9 cellular contexts compared by ENCODE assay signal in the genomic region with DNA sequence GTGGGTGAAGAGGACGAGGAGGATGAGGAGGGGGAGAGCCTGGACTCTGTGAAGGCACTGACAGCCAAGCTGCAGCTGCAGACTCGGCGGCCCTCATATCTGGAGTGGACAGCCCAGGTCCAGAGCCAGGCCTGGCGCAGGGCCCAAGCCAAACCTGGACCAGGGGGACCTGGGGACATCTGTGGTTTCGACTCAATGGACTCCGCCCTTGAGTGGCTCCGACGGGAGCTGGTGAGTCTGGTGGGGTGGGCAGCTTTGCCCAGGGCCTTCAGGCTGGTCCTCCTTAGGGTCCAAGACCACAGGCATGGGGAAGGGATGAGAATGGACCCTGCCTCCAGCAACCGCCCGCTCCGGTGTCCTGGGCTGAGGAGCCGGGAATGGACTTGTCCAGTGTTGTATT. TPM values are rescaled to one million over a fixed set of nuclear protein-coding genes. Genes with fewer than 3 reads are reported as not detected.
DNase-seq lines count a peak whose midpoint lies in the region; ATAC-seq and TF ChIP-seq lines count a peak whose summit lies in the region.
"Had no signal": no experiment of that assay in that cellular context is flagged by ENCODE, and none has a peak within 500 bp of the region (broad histone marks: within the 10 kb centered on the region; RNA-seq: fewer than 3 reads in every experiment).

No MANE protein-coding gene starts in this region.

- no peak for ATAC-seq in stimulated activated memory B cell treated with anti-CD40 and anti-IgM and Interleukin-4, amounts not matched to agents 10 μg/mL and 1 μg/mL and 100 μg/mL, for 72 hours
- ATAC-seq in GM19351 (IDR thresholded peaks at IDR 0.05; ENCODE audit: unreplicated experiment) (no peak), HG02610 (IDR thresholded peaks at IDR 0.05; ENCODE audit: unreplicated experiment) (no peak)

- peak overlapping the region; percentile 83; the same call in 1 of the 2 replicates for H3K27ac Mint-ChIP-seq in HFFc6
- H3K27ac Mint-ChIP-seq in activated T-helper 1 cell treated with anti-CD3 and anti-CD28 coated beads, Interleukin-12 subunit alpha, Interleukin-12 subunit beta, Interleukin-2, Interleukin-4 antibody, amounts not matched to agents 30 ng/mL and 10 ng/mL and 1 ng/mL, durations not matched to agents 14 hours and 24 hours and 36 hours = peak overlapping the region; percentile 95
- H3K27ac Mint-ChIP-seq in immature natural killer cell = peak overlapping the region; percentile 34 to 98 (median 94)
- peak overlapping the region; percentile 94 for H3K27ac Mint-ChIP-seq in stimulated activated memory B cell treated with anti-CD40 and anti-IgM and Interleukin-4, amounts not matched to agents 10 μg/mL and 1 μg/mL and 100 μg/mL, for 72 hours

- intact Hi-C loops in activated T-helper 1 cell treated with anti-CD3 and anti-CD28 coated beads, Interleukin-12 subunit alpha, Interleukin-12 subunit beta, Interleukin-2, Interleukin-4 antibody, amounts not matched to agents 30 ng/mL and 10 ng/mL and 1 ng/mL, durations not matched to agents 14 hours and 24 hours and 36 hours (cut with micrococcal nuclease) = no loop called here

- no peaks in the 10 kb centered on the region for H3K36me3 Mint-ChIP-seq in HFFc6 (ENCODE audit: low read depth)
- H3K36me3 Mint-ChIP-seq in activated T-helper 1 cell treated with anti-CD3 and anti-CD28 coated beads, Interleukin-12 subunit alpha, Interleukin-12 subunit beta, Interleukin-2, Interleukin-4 antibody, amounts not matched to agents 30 ng/mL and 10 ng/mL and 1 ng/mL, durations not matched to agents 14 hours and 24 hours and 36 hours (ENCODE audit: low read depth) = peaks cover 8% of the 10 kb centered on the region
- H3K36me3 Mint-ChIP-seq in immature natural killer cell = peaks cover 1 to 5% (median 4%) of the 10 kb centered on the region in 3 donors
- H3K36me3 Mint-ChIP-seq in stimulated activated memory B cell treated with anti-CD40 and anti-IgM and Interleukin-4, amounts not matched to agents 10 μg/mL and 1 μg/mL and 100 μg/mL, for 72 hours = no peaks in the 10 kb centered on the region

- H3K9me3 Mint-ChIP-seq in HFFc6 = no peaks in the 10 kb centered on the region
- no peaks in the 10 kb centered on the region for H3K9me3 Mint-ChIP-seq in activated T-helper 1 cell treated with anti-CD3 and anti-CD28 coated beads, Interleukin-12 subunit alpha, Interleukin-12 subunit beta, Interleukin-2, Interleukin-4 antibody, amounts not matched to agents 30 ng/mL and 10 ng/mL and 1 ng/mL, durations not matched to agents 14 hours and 24 hours and 36 hours
- H3K9me3 Mint-ChIP-seq in immature natural killer cell = peaks cover 0 to 1% (median 0%) of the 10 kb centered on the region in 6 donors
- no peaks in the 10 kb centered on the region for H3K9me3 Mint-ChIP-seq in stimulated activated memory B cell treated with anti-CD40 and anti-IgM and Interleukin-4, amounts not matched to agents 10 μg/mL and 1 μg/mL and 100 μg/mL, for 72 hours

- peaks cover 40% of the 10 kb centered on the region for H3K4me1 Mint-ChIP-seq in HFFc6 (ENCODE audit: low read depth)
- H3K4me1 Mint-ChIP-seq in activated T-helper 1 cell treated with anti-CD3 and anti-CD28 coated beads, Interleukin-12 subunit alpha, Interleukin-12 subunit beta, Interleukin-2, Interleukin-4 antibody, amounts not matched to agents 30 ng/mL and 10 ng/mL and 1 ng/mL, durations not matched to agents 14 hours and 24 hours and 36 hours (ENCODE audit: low read depth) = peaks cover 46% of the 10 kb centered on the region
- H3K4me1 Mint-ChIP-seq in immature natural killer cell = peaks cover 48 to 55% of the 10 kb centered on the region in 2 donors
- H3K4me1 Mint-ChIP-seq in stimulated activated memory B cell treated with anti-CD40 and anti-IgM and Interleukin-4, amounts not matched to agents 10 μg/mL and 1 μg/mL and 100 μg/mL, for 72 hours = peaks cover 69% of the 10 kb centered on the region

- H3K27me3 Mint-ChIP-seq in HFFc6 (ENCODE audit: insufficient read depth) (peaks cover 1% of the 10 kb centered on the region; the same call in 1 of the 2 replicates), immature natural killer cell (ENCODE audit: low read depth in 3 of 3) (peaks cover 17 to 26% (median 24%) of the 10 kb centered on the region in 3 donors)
- H3K27me3 Mint-ChIP-seq in activated T-helper 1 cell treated with anti-CD3 and anti-CD28 coated beads, Interleukin-12 subunit alpha, Interleukin-12 subunit beta, Interleukin-2, Interleukin-4 antibody, amounts not matched to agents 30 ng/mL and 10 ng/mL and 1 ng/mL, durations not matched to agents 14 hours and 24 hours and 36 hours (ENCODE audit: insufficient read depth) = no peaks in the 10 kb centered on the region
- H3K27me3 Mint-ChIP-seq in stimulated activated memory B cell treated with anti-CD40 and anti-IgM and Interleukin-4, amounts not matched to agents 10 μg/mL and 1 μg/mL and 100 μg/mL, for 72 hours = no peaks in the 10 kb centered on the region

- no peak for TF ChIP-seq POLR2A in erythroblast (IDR thresholded peaks at IDR 0.05; ENCODE audit: low read length)

- no peak for TF ChIP-seq CTCF in HFFc6 (IDR thresholded peaks at IDR 0.05)

- DNase-seq in HFFc6 (no peak), immature natural killer cell (no peak), NCI-H510A treated with DMSO at 0.1 percent for 48 hours (lab: John Stamatoyannopoulos, UW) (no peak), erythroblast (lab: John Stamatoyannopoulos, UW) (no peak)
- DNase-seq in activated T-helper 1 cell treated with anti-CD3 and anti-CD28 coated beads, Interleukin-12 subunit alpha, Interleukin-12 subunit beta, Interleukin-2, Interleukin-4 antibody, amounts not matched to agents 30 ng/mL and 10 ng/mL and 1 ng/mL, durations not matched to agents 14 hours and 24 hours and 36 hours (ENCODE audit: low spot score) = no peak

- no peak overlapping the region for H3K4me3 Mint-ChIP-seq in HFFc6
- H3K4me3 Mint-ChIP-seq in activated T-helper 1 cell treated with anti-CD3 and anti-CD28 coated beads, Interleukin-12 subunit alpha, Interleukin-12 subunit beta, Interleukin-2, Interleukin-4 antibody, amounts not matched to agents 30 ng/mL and 10 ng/mL and 1 ng/mL, durations not matched to agents 14 hours and 24 hours and 36 hours = no peak overlapping the region
- H3K4me3 Mint-ChIP-seq in immature natural killer cell = peak overlapping the region in 2 of 5 donors; percentile 72 to 85
- H3K4me3 Mint-ChIP-seq in stimulated activated memory B cell treated with anti-CD40 and anti-IgM and Interleukin-4, amounts not matched to agents 10 μg/mL and 1 μg/mL and 100 μg/mL, for 72 hours = no peak overlapping the region

RNA-seq across cellular contexts. Expression of a gene that starts 0.4 kb away (rescaled TPM):
- total RNA-seq in HFFc6 (2021; fragmentation: NEBNext Ultra II Directional; extraction: Animal tissue kit (Norgen Biotek cat#: 25700)) = 1 to 10 TPM; 1.1 to 2.1 (median 1.5) TPM
- 0.57 and 0.61 TPM in 2 replicates for total RNA-seq in activated T-helper 1 cell treated with anti-CD3 and anti-CD28 coated beads, Interleukin-12 subunit alpha, Interleukin-12 subunit beta, Interleukin-2, Interleukin-4 antibody, amounts not matched to agents 30 ng/mL and 10 ng/mL and 1 ng/mL, durations not matched to agents 14 hours and 24 hours and 36 hours
- polyA plus RNA-seq in immature natural killer cell = under 1 TPM in 2 of 3 donors, not detected in 1; 0.28 to 0.53 TPM
- total RNA-seq: G401 had no signal

RNA-seq across cellular contexts. Expression of a gene that starts 3.6 kb away (rescaled TPM):
- total RNA-seq in HFFc6 (2021; fragmentation: NEBNext Ultra II Directional; extraction: Animal tissue kit (Norgen Biotek cat#: 25700)) = not detected
- 269 and 281 TPM in 2 replicates for total RNA-seq in activated T-helper 1 cell treated with anti-CD3 and anti-CD28 coated beads, Interleukin-12 subunit alpha, Interleukin-12 subunit beta, Interleukin-2, Interleukin-4 antibody, amounts not matched to agents 30 ng/mL and 10 ng/mL and 1 ng/mL, durations not matched to agents 14 hours and 24 hours and 36 hours
- 1,000 to 10,000 TPM in 1 of 3 donors, 100 to 1,000 TPM in 2; 561 to 1,013 (median 704) TPM for polyA plus RNA-seq in immature natural killer cell
- total RNA-seq: G401 had no signal

RNA-seq across cellular contexts. Expression of a gene that starts 25.2 kb away (rescaled TPM):
- total RNA-seq in HFFc6 (2021; fragmentation: NEBNext Ultra II Directional; extraction: Animal tissue kit (Norgen Biotek cat#: 25700)) = 100 to 1,000 TPM; 279 to 313 (median 285) TPM
- 297 TPM in 2 replicates for total RNA-seq in activated T-helper 1 cell treated with anti-CD3 and anti-CD28 coated beads, Interleukin-12 subunit alpha, Interleukin-12 subunit beta, Interleukin-2, Interleukin-4 antibody, amounts not matched to agents 30 ng/mL and 10 ng/mL and 1 ng/mL, durations not matched to agents 14 hours and 24 hours and 36 hours
- 100 to 1,000 TPM; 189 to 313 (median 197) TPM for polyA plus RNA-seq in immature natural killer cell

RNA-seq across cellular contexts. Expression of a gene that starts 25.3 kb away (rescaled TPM):
- total RNA-seq in HFFc6 (2021; fragmentation: NEBNext Ultra II Directional; extraction: Animal tissue kit (Norgen Biotek cat#: 25700)) = 10 to 100 TPM; 18.5 to 23.7 (median 20.3) TPM
- 13.5 and 15.0 TPM in 2 replicates for total RNA-seq in activated T-helper 1 cell treated with anti-CD3 and anti-CD28 coated beads, Interleukin-12 subunit alpha, Interleukin-12 subunit beta, Interleukin-2, Interleukin-4 antibody, amounts not matched to agents 30 ng/mL and 10 ng/mL and 1 ng/mL, durations not matched to agents 14 hours and 24 hours and 36 hours
- 10 to 100 TPM in 1 of 3 donors, 1 to 10 TPM in 2; 6.7 to 14.3 (median 9.8) TPM for polyA plus RNA-seq in immature natural killer cell

RNA-seq across cellular contexts. Expression of a gene that starts 38.6 kb away (rescaled TPM):
- not detected for total RNA-seq in HFFc6 (2021; fragmentation: NEBNext Ultra II Directional; extraction: Animal tissue kit (Norgen Biotek cat#: 25700))
- total RNA-seq in activated T-helper 1 cell treated with anti-CD3 and anti-CD28 coated beads, Interleukin-12 subunit alpha, Interleukin-12 subunit beta, Interleukin-2, Interleukin-4 antibody, amounts not matched to agents 30 ng/mL and 10 ng/mL and 1 ng/mL, durations not matched to agents 14 hours and 24 hours and 36 hours = 0.15 TPM in 1 of 2 replicates, not detected in the other
- not detected for polyA plus RNA-seq in immature natural killer cell
- total RNA-seq: G401 had no signal

Comparison
In these comparisons a context has a peak if more than half of its experiments do, and no peak if none do; other contexts are left out.
1. RNA of a gene that starts 3.6 kb away (total RNA-seq): 269 to 281 TPM in activated T-helper 1 cell treated with anti-CD3 and anti-CD28 coated beads, Interleukin-12 subunit alpha, Interleukin-12 subunit beta, Interleukin-2, Interleukin-4 antibody, amounts not matched to agents 30 ng/mL and 10 ng/mL and 1 ng/mL, durations not matched to agents 14 hours and 24 hours and 36 hours; not detected in HFFc6; every median in the first group is over 100 times any median in the second.
2. Peak in every context shown above with its lines, with median percentiles within 50 percentile points of each other: H3K27ac Mint-ChIP-seq.